Comparison of ENCODE assay signal across 8 cellular contexts in genomic region chr6:27836783-27837635, GRCh38.
A peak's percentile ranks its signal among the peaks of the same experiment; 100 is the strongest.
DNase-seq lines count a peak whose midpoint lies in the region; ATAC-seq, FAIRE-seq and TF ChIP-seq lines count a peak whose summit lies in the region.

No MANE protein-coding gene starts in this region.

- peaks cover 0 to 29% of the 10 kb centered on the region in 2 donors for H3K4me1 ChIP-seq in adrenal gland (replicated peaks in 1 of 2)

- intact Hi-C loops in adrenal gland (cut with DNase I) (no loop called here), left ventricle myocardium superior (cut with micrococcal nuclease) (no loop called here)

- ATAC-seq in left ventricle myocardium superior, result peak; percentile 59

- peak; percentile 33; the same call in 1 of the 2 replicates for TF ChIP-seq POLR2A in H54 (IDR thresholded peaks at IDR 0.05; ENCODE audit: low read depth, low read length)
- peak in 1 of 2 donors; percentile 48 for TF ChIP-seq POLR2A in adrenal gland (IDR thresholded peaks at IDR 0.05)

- peak; percentile 53 for FAIRE-seq in H54 (lab: Jason Lieb, UNC)

- DNase-seq in Daoy (ENCODE audit: low read depth) (peak; percentile 85), H54 (ENCODE audit: insufficient read length, low spot score) (no peak), NCI-H1092 (lab: John Stamatoyannopoulos, UW) (peak; percentile 82), SK-N-DZ (ENCODE audit: low spot score) (peak; percentile 87), adrenal gland (peak; percentile 57 to 82 (median 71)), left ventricle myocardium superior (no peak), pulmonary artery endothelial cell (ENCODE audit: low read depth, low spot score) (peak; percentile 55), GM19238 (ENCODE audit: insufficient read length, low spot score) (no peak)

- no peaks in the 10 kb centered on the region for H3K27me3 ChIP-seq in adrenal gland

- no peak for TF ChIP-seq CTCF in adrenal gland (IDR thresholded peaks at IDR 0.05)

- no peaks in the 10 kb centered on the region for H3K36me3 ChIP-seq in adrenal gland (replicated peaks in 1 of 2)

- 0 to 1% (median 1%) methylated on average over 25 of the region's 25 CpGs for WGBS in adrenal gland, 4 donors

- H3K4me3 ChIP-seq in adrenal gland, result peak overlapping the region; percentile 5 to 73 (median 52)

- no peaks in the 10 kb centered on the region for H3K9me3 ChIP-seq in adrenal gland (replicated peaks in 1 of 3)

- peak overlapping the region; percentile 94 to 100 (median 98) for H3K27ac ChIP-seq in adrenal gland

Comparison
In these comparisons a context has a peak if more than half of its experiments do, and no peak if none do; other contexts are left out.
1. DNase-seq: peak in Daoy (single experiment), NCI-H1092 (single experiment), SK-N-DZ (single experiment), adrenal gland (7 of 7) and pulmonary artery endothelial cell (single experiment); none in H54 (single experiment), left ventricle myocardium superior (single experiment) and GM19238 (single experiment).